Comparison of ENCODE assay signal across 2 cellular contexts in the genomic region with DNA sequence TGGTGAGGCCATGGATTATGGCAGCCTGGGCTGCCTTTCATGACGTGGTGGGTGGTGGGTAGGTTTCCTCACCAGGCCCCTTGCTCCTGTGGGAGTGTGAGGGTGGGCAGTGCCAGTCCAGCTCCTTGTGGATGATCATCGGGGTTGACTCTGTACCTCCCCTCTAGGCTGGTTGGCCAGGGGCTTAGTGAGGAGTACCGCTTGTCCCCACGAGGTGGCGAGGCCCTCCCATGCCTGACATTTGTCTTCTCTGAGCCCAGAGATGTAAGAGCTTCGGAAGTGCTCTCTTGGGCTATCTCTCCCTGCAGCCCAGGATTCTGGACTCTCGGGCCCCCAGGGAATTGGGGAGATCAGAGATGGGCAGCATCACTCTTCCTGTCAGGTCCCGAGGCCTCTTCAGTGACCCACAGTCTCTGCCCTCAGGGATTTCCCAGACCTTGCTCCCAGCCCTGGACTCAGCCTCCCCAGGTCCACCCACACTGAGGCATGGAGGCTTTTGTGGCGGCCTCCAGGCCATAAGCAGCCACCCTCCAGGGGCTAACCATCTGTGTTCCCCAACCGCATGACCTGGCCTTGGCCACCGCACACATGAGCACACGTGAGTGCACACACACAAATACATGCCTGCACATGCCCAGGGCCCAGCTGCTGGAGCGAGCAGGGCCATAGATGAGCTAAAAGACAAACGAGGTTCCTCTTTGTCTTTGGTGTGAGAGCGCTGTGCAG.
TF ChIP-seq lines count a peak whose summit lies in the region.

No MANE protein-coding gene starts in this region.

TF ChIP-seq in GM23338, 12 proteins besides CTCF, POLR2A, EP300 and RAD21 (continues in another document):
- TF ChIP-seq POLR2AphosphoS5 (IDR thresholded peaks at IDR 0.05; ENCODE audit: low read depth) (no peak), STAT1 (IDR thresholded peaks at IDR 0.05; ENCODE audit: unreplicated experiment) (no peak), CREB1 (CRISPR knock-in tag; IDR thresholded peaks at IDR 0.05; ENCODE audit: low read depth) (no peak), NANOG (IDR thresholded peaks at IDR 0.05; ENCODE audit: borderline replicate concordance) (no peak), ZNF331 (CRISPR knock-in tag; IDR thresholded peaks at IDR 0.05; ENCODE audit: low read depth) (no peak), JUNB (IDR thresholded peaks at IDR 0.05; ENCODE audit: unreplicated experiment) (no peak), ZNF114 (CRISPR knock-in tag; IDR thresholded peaks at IDR 0.05) (no peak), EZH2 (IDR thresholded peaks at IDR 0.05; ENCODE audit: low read depth, unreplicated experiment) (no peak)
- TF ChIP-seq, protein P1, sequence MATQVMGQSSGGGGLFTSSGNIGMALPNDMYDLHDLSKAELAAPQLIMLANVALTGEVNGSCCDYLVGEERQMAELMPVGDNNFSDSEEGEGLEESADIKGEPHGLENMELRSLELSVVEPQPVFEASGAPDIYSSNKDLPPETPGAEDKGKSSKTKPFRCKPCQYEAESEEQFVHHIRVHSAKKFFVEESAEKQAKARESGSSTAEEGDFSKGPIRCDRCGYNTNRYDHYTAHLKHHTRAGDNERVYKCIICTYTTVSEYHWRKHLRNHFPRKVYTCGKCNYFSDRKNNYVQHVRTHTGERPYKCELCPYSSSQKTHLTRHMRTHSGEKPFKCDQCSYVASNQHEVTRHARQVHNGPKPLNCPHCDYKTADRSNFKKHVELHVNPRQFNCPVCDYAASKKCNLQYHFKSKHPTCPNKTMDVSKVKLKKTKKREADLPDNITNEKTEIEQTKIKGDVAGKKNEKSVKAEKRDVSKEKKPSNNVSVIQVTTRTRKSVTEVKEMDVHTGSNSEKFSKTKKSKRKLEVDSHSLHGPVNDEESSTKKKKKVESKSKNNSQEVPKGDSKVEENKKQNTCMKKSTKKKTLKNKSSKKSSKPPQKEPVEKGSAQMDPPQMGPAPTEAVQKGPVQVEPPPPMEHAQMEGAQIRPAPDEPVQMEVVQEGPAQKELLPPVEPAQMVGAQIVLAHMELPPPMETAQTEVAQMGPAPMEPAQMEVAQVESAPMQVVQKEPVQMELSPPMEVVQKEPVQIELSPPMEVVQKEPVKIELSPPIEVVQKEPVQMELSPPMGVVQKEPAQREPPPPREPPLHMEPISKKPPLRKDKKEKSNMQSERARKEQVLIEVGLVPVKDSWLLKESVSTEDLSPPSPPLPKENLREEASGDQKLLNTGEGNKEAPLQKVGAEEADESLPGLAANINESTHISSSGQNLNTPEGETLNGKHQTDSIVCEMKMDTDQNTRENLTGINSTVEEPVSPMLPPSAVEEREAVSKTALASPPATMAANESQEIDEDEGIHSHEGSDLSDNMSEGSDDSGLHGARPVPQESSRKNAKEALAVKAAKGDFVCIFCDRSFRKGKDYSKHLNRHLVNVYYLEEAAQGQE (IDR thresholded peaks at IDR 0.05; ENCODE audit: unreplicated experiment) = no peak
- TF ChIP-seq, protein P2, sequence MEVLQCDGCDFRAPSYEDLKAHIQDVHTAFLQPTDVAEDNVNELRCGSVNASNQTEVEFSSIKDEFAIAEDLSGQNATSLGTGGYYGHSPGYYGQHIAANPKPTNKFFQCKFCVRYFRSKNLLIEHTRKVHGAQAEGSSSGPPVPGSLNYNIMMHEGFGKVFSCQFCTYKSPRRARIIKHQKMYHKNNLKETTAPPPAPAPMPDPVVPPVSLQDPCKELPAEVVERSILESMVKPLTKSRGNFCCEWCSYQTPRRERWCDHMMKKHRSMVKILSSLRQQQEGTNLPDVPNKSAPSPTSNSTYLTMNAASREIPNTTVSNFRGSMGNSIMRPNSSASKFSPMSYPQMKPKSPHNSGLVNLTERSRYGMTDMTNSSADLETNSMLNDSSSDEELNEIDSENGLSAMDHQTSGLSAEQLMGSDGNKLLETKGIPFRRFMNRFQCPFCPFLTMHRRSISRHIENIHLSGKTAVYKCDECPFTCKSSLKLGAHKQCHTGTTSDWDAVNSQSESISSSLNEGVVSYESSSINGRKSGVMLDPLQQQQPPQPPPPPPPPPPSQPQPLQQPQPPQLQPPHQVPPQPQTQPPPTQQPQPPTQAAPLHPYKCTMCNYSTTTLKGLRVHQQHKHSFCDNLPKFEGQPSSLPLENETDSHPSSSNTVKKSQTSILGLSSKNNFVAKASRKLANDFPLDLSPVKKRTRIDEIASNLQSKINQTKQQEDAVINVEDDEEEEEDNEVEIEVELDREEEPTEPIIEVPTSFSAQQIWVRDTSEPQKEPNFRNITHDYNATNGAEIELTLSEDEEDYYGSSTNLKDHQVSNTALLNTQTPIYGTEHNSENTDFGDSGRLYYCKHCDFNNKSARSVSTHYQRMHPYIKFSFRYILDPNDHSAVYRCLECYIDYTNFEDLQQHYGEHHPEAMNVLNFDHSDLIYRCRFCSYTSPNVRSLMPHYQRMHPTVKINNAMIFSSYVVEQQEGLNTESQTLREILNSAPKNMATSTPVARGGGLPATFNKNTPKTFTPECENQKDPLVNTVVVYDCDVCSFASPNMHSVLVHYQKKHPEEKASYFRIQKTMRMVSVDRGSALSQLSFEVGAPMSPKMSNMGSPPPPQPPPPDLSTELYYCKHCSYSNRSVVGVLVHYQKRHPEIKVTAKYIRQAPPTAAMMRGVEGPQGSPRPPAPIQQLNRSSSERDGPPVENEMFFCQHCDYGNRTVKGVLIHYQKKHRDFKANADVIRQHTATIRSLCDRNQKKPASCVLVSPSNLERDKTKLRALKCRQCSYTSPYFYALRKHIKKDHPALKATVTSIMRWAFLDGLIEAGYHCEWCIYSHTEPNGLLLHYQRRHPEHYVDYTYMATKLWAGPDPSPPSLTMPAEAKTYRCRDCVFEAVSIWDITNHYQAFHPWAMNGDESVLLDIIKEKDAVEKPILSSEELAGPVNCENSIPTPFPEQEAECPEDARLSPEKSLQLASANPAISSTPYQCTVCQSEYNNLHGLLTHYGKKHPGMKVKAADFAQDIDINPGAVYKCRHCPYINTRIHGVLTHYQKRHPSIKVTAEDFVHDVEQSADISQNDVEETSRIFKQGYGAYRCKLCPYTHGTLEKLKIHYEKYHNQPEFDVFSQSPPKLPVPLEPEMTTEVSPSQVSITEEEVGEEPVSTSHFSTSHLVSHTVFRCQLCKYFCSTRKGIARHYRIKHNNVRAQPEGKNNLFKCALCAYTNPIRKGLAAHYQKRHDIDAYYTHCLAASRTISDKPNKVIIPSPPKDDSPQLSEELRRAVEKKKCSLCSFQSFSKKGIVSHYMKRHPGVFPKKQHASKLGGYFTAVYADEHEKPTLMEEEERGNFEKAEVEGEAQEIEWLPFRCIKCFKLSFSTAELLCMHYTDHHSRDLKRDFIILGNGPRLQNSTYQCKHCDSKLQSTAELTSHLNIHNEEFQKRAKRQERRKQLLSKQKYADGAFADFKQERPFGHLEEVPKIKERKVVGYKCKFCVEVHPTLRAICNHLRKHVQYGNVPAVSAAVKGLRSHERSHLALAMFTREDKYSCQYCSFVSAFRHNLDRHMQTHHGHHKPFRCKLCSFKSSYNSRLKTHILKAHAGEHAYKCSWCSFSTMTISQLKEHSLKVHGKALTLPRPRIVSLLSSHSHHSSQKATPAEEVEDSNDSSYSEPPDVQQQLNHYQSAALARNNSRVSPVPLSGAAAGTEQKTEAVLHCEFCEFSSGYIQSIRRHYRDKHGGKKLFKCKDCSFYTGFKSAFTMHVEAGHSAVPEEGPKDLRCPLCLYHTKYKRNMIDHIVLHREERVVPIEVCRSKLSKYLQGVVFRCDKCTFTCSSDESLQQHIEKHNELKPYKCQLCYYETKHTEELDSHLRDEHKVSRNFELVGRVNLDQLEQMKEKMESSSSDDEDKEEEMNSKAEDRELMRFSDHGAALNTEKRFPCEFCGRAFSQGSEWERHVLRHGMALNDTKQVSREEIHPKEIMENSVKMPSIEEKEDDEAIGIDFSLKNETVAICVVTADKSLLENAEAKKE (CRISPR knock-in tag; IDR thresholded peaks at IDR 0.05) = no peak

TF ChIP-seq in H1, 55 proteins besides CTCF, POLR2A, EP300 and RAD21:
- TF ChIP-seq SIRT6 (IDR thresholded peaks at IDR 0.05; ENCODE audit: low read length) = no peak
- TF ChIP-seq SAP30 (IDR thresholded peaks at IDR 0.05; ENCODE audit: insufficient read depth, insufficient replicate concordance, low read length) = no peak
